Comparison of ENCODE assay signal across 8 cellular contexts in the genomic region with DNA sequence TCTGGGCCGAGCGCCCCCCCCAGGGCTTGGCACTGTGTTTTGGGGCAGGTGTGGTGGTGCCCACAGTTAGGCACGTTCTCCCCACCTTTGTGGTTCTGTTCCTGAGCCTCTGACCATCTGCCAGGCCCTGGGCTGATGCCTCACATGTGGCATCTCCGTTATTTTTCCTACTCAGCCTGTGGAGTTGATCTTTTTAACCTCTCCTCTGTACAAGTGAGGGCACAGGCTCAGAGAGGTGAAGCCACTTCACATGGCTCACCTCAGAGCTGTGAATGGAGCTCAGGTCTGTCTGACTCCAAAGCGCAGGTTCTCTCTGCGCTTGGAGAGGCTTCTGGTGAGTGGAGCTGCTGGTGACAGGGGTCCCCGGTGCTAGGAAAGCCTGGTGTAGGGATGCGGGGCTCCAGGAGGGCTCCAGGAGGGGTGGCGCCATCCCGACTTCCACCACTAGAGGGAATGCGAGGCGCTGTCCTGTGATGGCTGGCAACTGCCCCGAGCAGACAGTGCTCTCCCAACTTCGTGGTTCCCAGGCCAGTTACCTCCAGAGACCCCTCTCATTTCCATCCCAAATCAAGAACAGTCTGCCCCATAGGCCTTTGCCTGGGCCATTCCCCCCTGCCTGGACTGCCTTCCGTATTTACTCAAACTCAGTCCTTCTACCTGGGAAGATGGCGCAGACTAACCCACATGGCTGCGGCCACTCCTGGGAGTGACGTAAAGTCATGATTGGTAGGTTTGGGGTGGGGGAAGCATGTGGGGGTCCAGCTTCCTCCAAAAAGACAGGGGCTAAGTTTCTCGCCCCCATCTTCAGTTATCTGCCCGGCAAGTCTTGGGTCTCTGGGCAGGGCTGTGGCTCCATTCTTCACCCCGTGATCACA. TPM values are rescaled to one million over a fixed set of nuclear protein-coding genes. Genes with fewer than 3 reads are reported as not detected.
A peak's percentile ranks its signal among the peaks of the same experiment; 100 is the strongest.
DNase-seq lines count a peak whose midpoint lies in the region; ATAC-seq lines count a peak whose summit lies in the region.

No MANE protein-coding gene starts in this region.

- no peak overlapping the region for H3K4me3 ChIP-seq in SJSA1

- no peaks in the 10 kb centered on the region for H3K27me3 ChIP-seq in SJSA1 (replicated peaks)

- DNase-seq in NCI-H2196 (lab: John Stamatoyannopoulos, UW; ENCODE audit: unreplicated experiment) = peak; percentile 33
- no peak for DNase-seq in NCI-H2196 treated with DMSO at 0.1 percent for 48 hours (lab: John Stamatoyannopoulos, UW; ENCODE audit: unreplicated experiment)
- DNase-seq in SJSA1 (ENCODE audit: low read depth in 1 of 2, low spot score in 2 of 2) = peak; percentile 31 to 60
- DNase-seq in activated naive CD8-positive, alpha-beta T cell treated with anti-CD3 and anti-CD28 coated beads, Interleukin-2, amount 50 U/mL, for 16 hours (ENCODE audit: low read depth, low spot score) = peak; percentile 33
- peak; percentile 30 for DNase-seq in iPS DF 4.7 (ENCODE audit: extremely low read depth, low spot score)
- DNase-seq in stimulated activated CD4-positive, alpha-beta T cell treated with anti-CD3 and anti-CD28 coated beads, Interleukin-4, amount 100 ng/mL, for 4 hours = peak; percentile 18 to 61

- ATAC-seq in HG02759 (IDR thresholded peaks at IDR 0.05; ENCODE audit: unreplicated experiment) = no peak
- no peak for ATAC-seq in HG02763 (IDR thresholded peaks at IDR 0.05; ENCODE audit: unreplicated experiment)

- H3K9me3 ChIP-seq in SJSA1 (replicated peaks) = no peaks in the 10 kb centered on the region

- no peaks in the 10 kb centered on the region for H3K36me3 ChIP-seq in SJSA1

- no peak overlapping the region for H3K27ac ChIP-seq in SJSA1

- no peaks in the 10 kb centered on the region for H3K4me1 ChIP-seq in SJSA1 (replicated peaks)

RNA-seq across cellular contexts. Expression of a gene that starts 9.9 kb away (rescaled TPM):
- total RNA-seq in SJSA1 (2014; rRNA removed; shearing (Covaris generic)) = 1.5 and 6.4 TPM in 2 replicates

RNA-seq across cellular contexts. Expression of a gene that starts 47.0 kb away (rescaled TPM):
- 11.1 and 13.5 TPM in 2 replicates for total RNA-seq in SJSA1 (2014; rRNA removed; shearing (Covaris generic))
